ENCODE assay signal across 17 cellular contexts in genomic region chr7:46859963-46860475, GRCh38.
DNase-seq lines count a peak whose midpoint lies in the region; ATAC-seq, FAIRE-seq and TF ChIP-seq lines count a peak whose summit lies in the region.
"Had no signal": no experiment of that assay in that cellular context is flagged by ENCODE, and none has a peak within 500 bp of the region (broad histone marks: within the 10 kb centered on the region; RNA-seq: fewer than 3 reads in every experiment).

No MANE protein-coding gene starts in this region.

- in situ Hi-C loops in astrocyte of the spinal cord (cut with HindIII; ENCODE audit: low sequenced_read_pairs): no loop called here

- no peak overlapping the region for H3K4me3 Mint-ChIP-seq in activated T-cell treated with anti-CD3 and anti-CD28 coated beads, Interleukin-2, amount 50 U/mL, for 24 hours
- H3K4me3 Mint-ChIP-seq: activated T-helper 17 cell treated with anti-CD3 and anti-CD28 coated beads, Interleukin-2, amount 50 U/mL, for 72 hours; CD14-positive monocyte; neural crest cell had no signal

- H3K9me3 Mint-ChIP-seq in activated T-cell treated with anti-CD3 and anti-CD28 coated beads, Interleukin-2, amount 50 U/mL, for 24 hours: peaks cover 17% of the 10 kb centered on the region

- H3K4me1 Mint-ChIP-seq in activated T-cell treated with anti-CD3 and anti-CD28 coated beads, Interleukin-2, amount 50 U/mL, for 24 hours (ENCODE audit: low read depth): no peaks in the 10 kb centered on the region
- H3K4me1 Mint-ChIP-seq: activated T-helper 17 cell treated with anti-CD3 and anti-CD28 coated beads, Interleukin-2, amount 50 U/mL, for 72 hours; CD14-positive monocyte had no signal

- no peak for TF ChIP-seq CTCF in AG10803 (conservative IDR thresholded peaks at IDR 0.05; ENCODE audit: low read length)
- no peak for TF ChIP-seq CTCF in astrocyte of the spinal cord (IDR thresholded peaks at IDR 0.05; ENCODE audit: low read depth, low read length)

- ATAC-seq in HG02763 (IDR thresholded peaks at IDR 0.05; ENCODE audit: unreplicated experiment) (no peak), GM19328 (IDR thresholded peaks at IDR 0.05; ENCODE audit: unreplicated experiment) (no peak)
- ATAC-seq: activated T-helper 17 cell treated with anti-CD3 and anti-CD28 coated beads, Interleukin-2, amount 50 U/mL, for 72 hours; left colon had no signal

- DNase-seq in AG10803 (ENCODE audit: low read depth): peak; percentile 86
- DNase-seq in HTR-8/SVneo (ENCODE audit: insufficient read length, low spot score): peak; percentile 8
- peak; percentile 28 for DNase-seq in astrocyte of the spinal cord (ENCODE audit: low read depth, low spot score)
- DNase-seq in iris pigment epithelial cell (ENCODE audit: low read depth): peak; percentile 44
- DNase-seq in activated T-cell treated with anti-CD3 and anti-CD28 coated beads, Interleukin-2, amount 50 U/mL, for 24 hours: no peak
- DNase-seq in ureter (ENCODE audit: low spot score): no peak
- DNase-seq: activated CD4-positive, alpha-beta T cell treated with anti-CD3 and anti-CD28 coated beads for 4 hours; central memory CD4-positive, alpha-beta T cell; left colon; NCI-H1105; NCI-H748 treated with DMSO at 0.1 percent for 48 hours had no signal

- H3K27me3 Mint-ChIP-seq in activated T-cell treated with anti-CD3 and anti-CD28 coated beads, Interleukin-2, amount 50 U/mL, for 24 hours: no peaks in the 10 kb centered on the region

- H3K36me3 Mint-ChIP-seq in activated T-cell treated with anti-CD3 and anti-CD28 coated beads, Interleukin-2, amount 50 U/mL, for 24 hours (ENCODE audit: low read depth): no peaks in the 10 kb centered on the region
- H3K36me3 Mint-ChIP-seq: CD14-positive monocyte had no signal

- no peak for FAIRE-seq in HTR-8/SVneo (lab: Jason Lieb, UNC)
- FAIRE-seq: frontal cortex had no signal

- H3K4me3 ChIP-seq in AG10803 (ENCODE audit: low read length) (no peak overlapping the region), astrocyte of the spinal cord (ENCODE audit: low read depth, low read length) (no peak overlapping the region)

- no peak overlapping the region for H3K27ac Mint-ChIP-seq in activated T-cell treated with anti-CD3 and anti-CD28 coated beads, Interleukin-2, amount 50 U/mL, for 24 hours
- H3K27ac Mint-ChIP-seq: activated T-helper 17 cell treated with anti-CD3 and anti-CD28 coated beads, Interleukin-2, amount 50 U/mL, for 72 hours; CD14-positive monocyte had no signal

Comparison
In these comparisons a context has a peak if more than half of its experiments do, and no peak if none do; other contexts are left out.
1. DNase-seq: peak in AG10803 (single experiment), HTR-8/SVneo (single experiment), astrocyte of the spinal cord (single experiment) and iris pigment epithelial cell (single experiment); none in activated T-cell treated with anti-CD3 and anti-CD28 coated beads, Interleukin-2, amount 50 U/mL, for 24 hours (single experiment) and ureter (single experiment).